Comparison of ENCODE assay signal across 27 cellular contexts in the genomic region with DNA sequence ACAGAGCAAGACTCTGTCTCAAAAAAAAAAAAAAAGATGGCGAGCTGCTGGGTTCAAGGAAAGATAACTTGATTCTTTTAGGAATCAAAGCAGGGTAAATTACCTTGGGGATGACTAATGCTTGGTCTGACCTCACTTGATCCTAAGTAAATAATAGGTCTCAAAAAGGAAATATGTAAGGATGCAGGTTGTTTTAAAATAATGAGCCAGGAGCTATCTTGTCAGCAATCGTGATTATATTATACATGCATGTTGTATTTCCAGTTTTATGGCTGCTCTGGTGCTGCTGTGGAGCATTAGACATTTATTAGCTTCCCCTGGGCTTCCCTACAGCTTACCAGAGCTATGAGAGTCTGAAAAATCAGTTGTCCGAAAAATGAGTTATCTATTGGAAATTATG. TPM values are rescaled to one million over a fixed set of nuclear protein-coding genes. Genes with fewer than 3 reads are reported as not detected.
DNase-seq lines count a peak whose midpoint lies in the region; ATAC-seq, FAIRE-seq and TF ChIP-seq lines count a peak whose summit lies in the region.
"Had no signal": no experiment of that assay in that cellular context is flagged by ENCODE, and none has a peak within 500 bp of the region (broad histone marks: within the 10 kb centered on the region; RNA-seq: fewer than 3 reads in every experiment).

No MANE protein-coding gene starts in this region.

- peak overlapping the region in 2 of 8 donors; percentile 9 to 46 for H3K4me3 Mint-ChIP-seq in CD4-positive, alpha-beta memory T cell
- H3K4me3 Mint-ChIP-seq in immature natural killer cell: peak overlapping the region in 3 of 5 donors; percentile 1 to 51 (median 51)
- H3K4me3 Mint-ChIP-seq: activated CD8-positive, alpha-beta T cell treated with anti-CD3 and anti-CD28 coated beads for 36 hours had no signal

- no peak for TF ChIP-seq RAD21 in HepG2 (CRISPR knock-in tag; IDR thresholded peaks at IDR 0.05)

- no peak for TF ChIP-seq POLR2A in HepG2 (IDR thresholded peaks at IDR 0.05; ENCODE audit: insufficient read depth in 1 of 2, low read depth in 2 of 2, low read length in 2 of 2)

- H3K79me2 ChIP-seq in HepG2 (ENCODE audit: insufficient read depth, low read length): peaks cover 14% of the 10 kb centered on the region

- H3K4me1 Mint-ChIP-seq in CD4-positive, alpha-beta memory T cell: peaks cover 33 to 54% (median 43%) of the 10 kb centered on the region in 4 donors
- H3K4me1 Mint-ChIP-seq in immature natural killer cell: peaks cover 59 to 87% of the 10 kb centered on the region in 2 donors

- no peak overlapping the region for H3K4me3 ChIP-seq in A673 (ENCODE audit: low read depth, low read length, poor library complexity, severe bottlenecking)
- H3K4me3 ChIP-seq in CD4-positive, alpha-beta memory T cell (ENCODE audit: low read length in 2 of 2): no peak overlapping the region
- H3K4me3 ChIP-seq in RWPE2 (ENCODE audit: severe bottlenecking): no peak overlapping the region
- no peak overlapping the region for H3K4me3 ChIP-seq in HepG2 (replicated peaks in 1 of 3; ENCODE audit: insufficient read depth in 1 of 3, low read depth in 2 of 3, low read length in 3 of 3)
- H3K4me3 ChIP-seq: adrenal gland, heart left ventricle, K562, MG63, skin epidermis, tibial artery had no signal

- TF ChIP-seq CTCF in A673 (conservative IDR thresholded peaks at IDR 0.05; ENCODE audit: low read depth, low read length) (no peak), RWPE2 (IDR thresholded peaks at IDR 0.05; ENCODE audit: poor library complexity, severe bottlenecking) (no peak), HepG2 (CRISPR knock-in tag; IDR thresholded peaks at IDR 0.05) (no peak)

- intact Hi-C loops in A673 (cut with micrococcal nuclease; ENCODE audit: unreplicated experiment): no loop called here
- intact Hi-C loops in CD4-positive, alpha-beta memory T cell (cut with micrococcal nuclease): no loop called here
- intact Hi-C loops in HepG2 (cut with micrococcal nuclease; ENCODE audit: unreplicated experiment): loop anchor here (10.0 kb wide), 1 partner anchor 59 kb away; a partner anchor contains a TSS

- H3K9ac ChIP-seq in HepG2 (ENCODE audit: insufficient read depth, low read depth, low read length): no peak overlapping the region

- TF ChIP-seq EP300 in HepG2 (IDR thresholded peaks at IDR 0.05; ENCODE audit: low read depth in 2 of 2, low read length in 2 of 2) (no peak), HepG2 (CRISPR knock-in tag; IDR thresholded peaks at IDR 0.05; ENCODE audit: borderline replicate concordance) (no peak)

- H3K27me3 Mint-ChIP-seq in CD4-positive, alpha-beta memory T cell: no peaks in the 10 kb centered on the region
- peaks cover 11 to 13% (median 11%) of the 10 kb centered on the region in 3 donors for H3K27me3 Mint-ChIP-seq in immature natural killer cell (ENCODE audit: low read depth in 3 of 3)
- H3K27me3 Mint-ChIP-seq: activated CD8-positive, alpha-beta T cell treated with anti-CD3 and anti-CD28 coated beads for 36 hours; stimulated activated naive CD8-positive, alpha-beta T cell treated with anti-CD3 and anti-CD28 coated beads, Interleukin-15, amount 100 ng/mL, for 72 hours had no signal

- H3K4me1 ChIP-seq in A673 (ENCODE audit: insufficient read depth, low read length, poor library complexity, severe bottlenecking) (peaks cover 11% of the 10 kb centered on the region), RWPE2 (ENCODE audit: insufficient read depth, poor library complexity, severe bottlenecking) (peaks cover 23% of the 10 kb centered on the region), HepG2 (ENCODE audit: insufficient read depth, low read length) (peaks cover 17% of the 10 kb centered on the region)
- H3K4me1 ChIP-seq in CD4-positive, alpha-beta memory T cell (ENCODE audit: insufficient read depth, low read length): peaks cover 25% of the 10 kb centered on the region

- no peak for ATAC-seq in RWPE2 (ENCODE audit: low read depth)
- ATAC-seq in HepG2: no peak
- no peak for ATAC-seq in HG03378 (IDR thresholded peaks at IDR 0.05; ENCODE audit: unreplicated experiment)
- ATAC-seq: activated CD8-positive, alpha-beta T cell treated with anti-CD3 and anti-CD28 coated beads for 36 hours; heart left ventricle; K562; naive thymus-derived CD4-positive, alpha-beta T cell; stimulated activated naive CD8-positive, alpha-beta T cell treated with anti-CD3 and anti-CD28 coated beads, Interleukin-15, amount 100 ng/mL, for 72 hours had no signal

- 95% methylated on average over 3 of the region's 3 CpGs for WGBS in HepG2 (ENCODE audit: low lambda C conversion rate)

- POLR2A ChIA-PET in A673 (lab: Charles Lee; ENCODE audit: low non-redundant PET) (no interaction called here), HepG2 (lab: Yijun Ruan, JAX) (no interaction called here)
- POLR2A ChIA-PET in CD4-positive, alpha-beta memory T cell (lab: Charles Lee; ENCODE audit: partially characterized antibody): interaction anchor here (0.7 kb wide), 1 partner anchor 59 kb away, joined by 3 read pairs; a partner anchor contains a TSS

- H3K4me2 ChIP-seq in HepG2 (ENCODE audit: low read depth, low read length): no peak overlapping the region

- H3K9me3 ChIP-seq in A673 (ENCODE audit: low read depth, low read length, poor library complexity, severe bottlenecking) (peaks cover 6% of the 10 kb centered on the region), RWPE2 (ENCODE audit: severe bottlenecking) (no peaks in the 10 kb centered on the region), HepG2 (ENCODE audit: low read length) (peaks cover 5% of the 10 kb centered on the region)
- no peaks in the 10 kb centered on the region for H3K9me3 ChIP-seq in CD4-positive, alpha-beta memory T cell (ENCODE audit: control insufficient read depth in 1 of 2, low read length in 2 of 2)
- H3K9me3 ChIP-seq: adrenal gland, tibial artery had no signal

- H3K36me3 ChIP-seq in A673 (ENCODE audit: insufficient read depth, low read length, poor library complexity, severe bottlenecking) (peaks cover 51% of the 10 kb centered on the region), RWPE2 (ENCODE audit: low read depth) (peaks cover 63% of the 10 kb centered on the region), HepG2 (replicated peaks in 1 of 2; ENCODE audit: control insufficient read depth in 1 of 2, insufficient read depth in 2 of 2, low read length in 2 of 2) (peaks cover 6 to 44% of the 10 kb centered on the region in 2 experiments; a peak in 4 of 5 replicates)
- peaks cover 47% of the 10 kb centered on the region for H3K36me3 ChIP-seq in CD4-positive, alpha-beta memory T cell (ENCODE audit: insufficient read depth, low read length)

- in situ Hi-C loops in HepG2 (cut with HindIII; ENCODE audit: extremely low pct_ligation_motif_present, low pct_unique_long_range_greater_than_20kb): no loop called here

- H3K27ac ChIP-seq in A673 (ENCODE audit: low read depth, low read length, poor library complexity, severe bottlenecking) (no peak overlapping the region), RWPE2 (ENCODE audit: poor library complexity, severe bottlenecking) (peak overlapping the region; percentile 6), HepG2 (ENCODE audit: extremely low read length, insufficient read depth, low read length) (no peak overlapping the region)
- no peak overlapping the region for H3K27ac ChIP-seq in CD4-positive, alpha-beta memory T cell (ENCODE audit: low read depth, low read length)
- H3K27ac ChIP-seq: adrenal gland, C4-2B, heart left ventricle had no signal

- CTCF ChIA-PET in A673 (lab: Charles Lee): no interaction called here
- CTCF ChIA-PET in CD4-positive, alpha-beta memory T cell (lab: Charles Lee; ENCODE audit: partially characterized antibody): interaction anchor here (1.3 kb wide), 1 partner anchor 18 kb away, joined by 4 read pairs; no protein-coding TSS in a partner anchor
- CTCF ChIA-PET in HepG2 (lab: Yijun Ruan, JAX; ENCODE audit: low intra/inter-chr PET ratio, low total read pairs): no interaction called here

- peaks cover 57 to 75% of the 10 kb centered on the region in 2 donors for H3K36me3 Mint-ChIP-seq in CD4-positive, alpha-beta memory T cell
- peaks cover 27 to 56% (median 39%) of the 10 kb centered on the region in 3 donors for H3K36me3 Mint-ChIP-seq in immature natural killer cell

- DNase-seq in A673 (ENCODE audit: low spot score): no peak
- DNase-seq in CD4-positive, alpha-beta memory T cell: no peak
- DNase-seq in RWPE2 (ENCODE audit: low spot score): no peak
- DNase-seq in immature natural killer cell: no peak
- DNase-seq in HepG2 (ENCODE audit: low spot score): no peak
- DNase-seq in CD1c-positive myeloid dendritic cell (ENCODE audit: extremely low spot score): no peak
- DNase-seq: activated CD4-positive, CD25-positive, alpha-beta regulatory T cell treated with anti-CD3 and anti-CD28 coated beads, Interleukin-2, amount 50 U/mL, for 72 hours; activated CD8-positive, alpha-beta T cell treated with anti-CD3 and anti-CD28 coated beads for 36 hours; activated effector memory CD4-positive, alpha-beta T cell treated with anti-CD3 and anti-CD28 coated beads, Interleukin-2, amount 50 U/mL, for 16 hours; DMS 273 treated with DMSO at 0.1 percent for 48 hours; erythroblast; heart left ventricle; MG63; midbrain; naive thymus-derived CD4-positive, alpha-beta T cell; NCI-H2029; NCI-H526; NK-92 treated with Interleukin-12 subunit alpha and Interleukin-12 subunit beta, amount 100 ng/mL, for 24 hours; stimulated activated naive CD8-positive, alpha-beta T cell treated with anti-CD3 and anti-CD28 coated beads, Interleukin-15, amount 100 ng/mL, for 72 hours; tibial artery had no signal

- peak overlapping the region in 5 of 7 donors; percentile 21 to 96 (median 61) for H3K27ac Mint-ChIP-seq in CD4-positive, alpha-beta memory T cell
- peak overlapping the region in 5 of 6 donors; percentile 34 to 93 (median 82) for H3K27ac Mint-ChIP-seq in immature natural killer cell
- H3K27ac Mint-ChIP-seq: activated CD8-positive, alpha-beta T cell treated with anti-CD3 and anti-CD28 coated beads for 36 hours had no signal

- H3K27me3 ChIP-seq in A673 (replicated peaks; ENCODE audit: insufficient read depth, low read depth, low read length, poor library complexity): no peaks in the 10 kb centered on the region
- H3K27me3 ChIP-seq in CD4-positive, alpha-beta memory T cell (ENCODE audit: insufficient read depth, low read length): no peaks in the 10 kb centered on the region
- no peaks in the 10 kb centered on the region for H3K27me3 ChIP-seq in RWPE2 (ENCODE audit: insufficient read depth, poor library complexity, severe bottlenecking)
- no peaks in the 10 kb centered on the region; a peak in 1 of 5 replicates for H3K27me3 ChIP-seq in HepG2 (ENCODE audit: control insufficient read depth in 1 of 2, insufficient read depth in 2 of 2, low read length in 2 of 2)
- H3K27me3 ChIP-seq: adrenal gland, heart left ventricle, MG63, tibial artery had no signal

- BruUV-seq in A673 (replicated peaks; lab: Mats Ljungman, UMichigan): TSS peak; percentile 2
- no TSS peak for BruUV-seq in HepG2 (replicated peaks; lab: Mats Ljungman, UMichigan)

- H2AFZ ChIP-seq in HepG2 (ENCODE audit: low read length): no peak overlapping the region

- no peak for FAIRE-seq in HepG2 (lab: Jason Lieb, UNC)
- FAIRE-seq: H54, K562, RCC 7860 had no signal

- H3K9me3 Mint-ChIP-seq in CD4-positive, alpha-beta memory T cell: no peaks in the 10 kb centered on the region
- peaks cover 0 to 3% (median 0%) of the 10 kb centered on the region in 6 donors for H3K9me3 Mint-ChIP-seq in immature natural killer cell
- H3K9me3 Mint-ChIP-seq: activated CD8-positive, alpha-beta T cell treated with anti-CD3 and anti-CD28 coated beads for 36 hours; stimulated activated naive CD8-positive, alpha-beta T cell treated with anti-CD3 and anti-CD28 coated beads, Interleukin-15, amount 100 ng/mL, for 72 hours had no signal

- no peaks in the 10 kb centered on the region for H4K20me1 ChIP-seq in HepG2 (ENCODE audit: insufficient read depth, low read length)

RNA-seq across cellular contexts. Expression of a gene that starts 2.6 kb away (rescaled TPM):
- total RNA-seq in A673 (2021) (93.3 and 106 TPM in 2 replicates), HepG2 (2016; rRNA removed; fragmentation: Illumina TruSeq; extraction: Trizol) (54.4 and 80.9 TPM in 2 replicates)
- 10 to 100 TPM; 31.3 to 31.7 TPM for total RNA-seq in CD4-positive, alpha-beta memory T cell
- 10 to 100 TPM; 32.6 to 38.8 TPM for polyA plus RNA-seq in CD4-positive, alpha-beta memory T cell
- polyA plus RNA-seq in immature natural killer cell (10 to 100 TPM; 32.6 to 64.5 (median 57.4) TPM), HepG2 (2011; rRNA removed) (71.7 and 78.6 TPM in 2 replicates)
- 10.9 and 15.6 TPM in 2 replicates for total RNA-seq in HepG2 (2016; cell fraction: cytosol; rRNA removed; fragmentation: Illumina TruSeq; extraction: Trizol; ENCODE audit: low read depth)
- 56.6 and 74.9 TPM in 2 replicates for total RNA-seq in HepG2 (2016; cell fraction: insoluble cytoplasmic fraction; rRNA removed; fragmentation: Illumina TruSeq; extraction: Trizol)
- 18.1 and 24.3 TPM in 2 replicates for total RNA-seq in HepG2 (2016; cell fraction: membrane; rRNA removed; fragmentation: Illumina TruSeq; extraction: Trizol)
- total RNA-seq in HepG2 (2016; cell fraction: nucleus; rRNA removed; fragmentation: Illumina TruSeq; extraction: Trizol): 26.5 and 26.8 TPM in 2 replicates
- 69.7 and 85.2 TPM in 2 replicates for polyA plus RNA-seq in HepG2 (2011; cell fraction: cytosol; rRNA removed)
- 27.5 and 29.1 TPM in 2 replicates for polyA plus RNA-seq in HepG2 (2011; cell fraction: nucleus; rRNA removed)
- 33.6 and 54.0 TPM in 2 replicates for polyA plus RNA-seq in HepG2 (2012)
- 19.8 and 22.0 TPM in 2 replicates for polyA plus RNA-seq in HepG2 (2016; cell fraction: cytosol; fragmentation: Illumina TruSeq; extraction: Trizol; ENCODE audit: low read depth)
- polyA plus RNA-seq in HepG2 (2016; cell fraction: insoluble cytoplasmic fraction; fragmentation: Illumina TruSeq; extraction: Trizol; ENCODE audit: low read depth): 91.0 and 97.2 TPM in 2 replicates
- polyA plus RNA-seq in HepG2 (2016; cell fraction: membrane; fragmentation: Illumina TruSeq; extraction: Trizol; ENCODE audit: low read depth): 22.9 and 23.0 TPM in 2 replicates
- 37.9 and 39.1 TPM in 2 replicates for polyA plus RNA-seq in HepG2 (2016; cell fraction: nucleus; fragmentation: Illumina TruSeq; extraction: Trizol; ENCODE audit: insufficient read depth, low read depth)
- 63.6 and 109 TPM in 2 replicates for polyA minus RNA-seq in HepG2 (2011; rRNA and poly(A)+ RNA removed; ENCODE audit: low replicate concordance)
- 20.6 and 23.0 TPM in 2 replicates for polyA minus RNA-seq in HepG2 (2011; cell fraction: cytosol; rRNA and poly(A)+ RNA removed)
- polyA minus RNA-seq in HepG2 (2011; cell fraction: nucleus; rRNA and poly(A)+ RNA removed): 24.2 and 26.6 TPM in 2 replicates

RNA-seq across cellular contexts. Expression of a gene that starts 45.9 kb away (rescaled TPM):
- total RNA-seq in A673 (2021) (21.0 and 24.0 TPM in 2 replicates), HepG2 (2016; rRNA removed; fragmentation: Illumina TruSeq; extraction: Trizol) (24.5 and 24.8 TPM in 2 replicates)
- 10 to 100 TPM; 24.9 to 26.8 TPM for total RNA-seq in CD4-positive, alpha-beta memory T cell
- 10 to 100 TPM in 1 of 2 donors, 1 to 10 TPM in 1; 3.9 to 12.6 TPM for polyA plus RNA-seq in CD4-positive, alpha-beta memory T cell
- polyA plus RNA-seq in immature natural killer cell (10 to 100 TPM in 1 of 3 donors, 1 to 10 TPM in 1, under 1 TPM in 1; 0.38 to 12.9 (median 6.3) TPM), HepG2 (2011; rRNA removed) (14.4 and 15.3 TPM in 2 replicates)
- total RNA-seq in HepG2 (2016; cell fraction: cytosol; rRNA removed; fragmentation: Illumina TruSeq; extraction: Trizol; ENCODE audit: low read depth): 8.9 and 14.2 TPM in 2 replicates
- 22.2 and 26.0 TPM in 2 replicates for total RNA-seq in HepG2 (2016; cell fraction: insoluble cytoplasmic fraction; rRNA removed; fragmentation: Illumina TruSeq; extraction: Trizol)
- total RNA-seq in HepG2 (2016; cell fraction: membrane; rRNA removed; fragmentation: Illumina TruSeq; extraction: Trizol): 28.2 and 35.8 TPM in 2 replicates
- 29.1 and 31.2 TPM in 2 replicates for total RNA-seq in HepG2 (2016; cell fraction: nucleus; rRNA removed; fragmentation: Illumina TruSeq; extraction: Trizol)
- polyA plus RNA-seq in HepG2 (2011; cell fraction: cytosol; rRNA removed): 7.8 and 9.0 TPM in 2 replicates
- polyA plus RNA-seq in HepG2 (2011; cell fraction: nucleus; rRNA removed): 20.0 and 23.6 TPM in 2 replicates
- 9.7 and 11.4 TPM in 2 replicates for polyA plus RNA-seq in HepG2 (2012)
- polyA plus RNA-seq in HepG2 (2016; cell fraction: cytosol; fragmentation: Illumina TruSeq; extraction: Trizol; ENCODE audit: low read depth): 0.34 and 0.69 TPM in 2 replicates
- polyA plus RNA-seq in HepG2 (2016; cell fraction: insoluble cytoplasmic fraction; fragmentation: Illumina TruSeq; extraction: Trizol; ENCODE audit: low read depth): 8.3 and 12.1 TPM in 2 replicates
- 1.5 and 2.4 TPM in 2 replicates for polyA plus RNA-seq in HepG2 (2016; cell fraction: membrane; fragmentation: Illumina TruSeq; extraction: Trizol; ENCODE audit: low read depth)
- polyA plus RNA-seq in HepG2 (2016; cell fraction: nucleus; fragmentation: Illumina TruSeq; extraction: Trizol; ENCODE audit: insufficient read depth, low read depth): 22.5 and 23.9 TPM in 2 replicates
- 21.0 TPM in 2 replicates for polyA minus RNA-seq in HepG2 (2011; rRNA and poly(A)+ RNA removed; ENCODE audit: low replicate concordance)
- 12.5 and 12.9 TPM in 2 replicates for polyA minus RNA-seq in HepG2 (2011; cell fraction: cytosol; rRNA and poly(A)+ RNA removed)
- polyA minus RNA-seq in HepG2 (2011; cell fraction: nucleus; rRNA and poly(A)+ RNA removed): 53.3 and 70.0 TPM in 2 replicates

RNA-seq across cellular contexts. Expression of a gene that starts 50.0 kb away (rescaled TPM):
- total RNA-seq in A673 (2021): 32.2 and 48.1 TPM in 2 replicates
- total RNA-seq in CD4-positive, alpha-beta memory T cell: not detected
- under 1 TPM; 0.11 to 0.13 TPM for polyA plus RNA-seq in CD4-positive, alpha-beta memory T cell
- under 1 TPM in 2 of 3 donors, not detected in 1; 0.06 to 0.07 TPM for polyA plus RNA-seq in immature natural killer cell
- 20.3 and 27.5 TPM in 2 replicates for total RNA-seq in HepG2 (2016; rRNA removed; fragmentation: Illumina TruSeq; extraction: Trizol)
- 13.0 and 16.2 TPM in 2 replicates for total RNA-seq in HepG2 (2016; cell fraction: cytosol; rRNA removed; fragmentation: Illumina TruSeq; extraction: Trizol; ENCODE audit: low read depth)
- 17.4 and 28.0 TPM in 2 replicates for total RNA-seq in HepG2 (2016; cell fraction: insoluble cytoplasmic fraction; rRNA removed; fragmentation: Illumina TruSeq; extraction: Trizol)
- total RNA-seq in HepG2 (2016; cell fraction: membrane; rRNA removed; fragmentation: Illumina TruSeq; extraction: Trizol): 29.3 and 35.9 TPM in 2 replicates
- 17.6 and 20.1 TPM in 2 replicates for total RNA-seq in HepG2 (2016; cell fraction: nucleus; rRNA removed; fragmentation: Illumina TruSeq; extraction: Trizol)
- polyA plus RNA-seq in HepG2 (2011; rRNA removed): 10.7 and 15.9 TPM in 2 replicates
- 10.4 and 12.8 TPM in 2 replicates for polyA plus RNA-seq in HepG2 (2011; cell fraction: cytosol; rRNA removed)
- polyA plus RNA-seq in HepG2 (2011; cell fraction: nucleus; rRNA removed): 16.7 and 17.3 TPM in 2 replicates
- polyA plus RNA-seq in HepG2 (2012): 12.1 and 22.6 TPM in 2 replicates
- polyA plus RNA-seq in HepG2 (2016; cell fraction: cytosol; fragmentation: Illumina TruSeq; extraction: Trizol; ENCODE audit: low read depth): 11.5 and 14.9 TPM in 2 replicates
- 21.6 and 21.8 TPM in 2 replicates for polyA plus RNA-seq in HepG2 (2016; cell fraction: insoluble cytoplasmic fraction; fragmentation: Illumina TruSeq; extraction: Trizol; ENCODE audit: low read depth)
- polyA plus RNA-seq in HepG2 (2016; cell fraction: membrane; fragmentation: Illumina TruSeq; extraction: Trizol; ENCODE audit: low read depth): 24.0 and 29.9 TPM in 2 replicates
- polyA plus RNA-seq in HepG2 (2016; cell fraction: nucleus; fragmentation: Illumina TruSeq; extraction: Trizol; ENCODE audit: insufficient read depth, low read depth): 31.6 and 33.1 TPM in 2 replicates
- 0.12 and 15.6 TPM in 2 replicates for polyA minus RNA-seq in HepG2 (2011; rRNA and poly(A)+ RNA removed; ENCODE audit: low replicate concordance)
- 9.2 and 10.9 TPM in 2 replicates for polyA minus RNA-seq in HepG2 (2011; cell fraction: cytosol; rRNA and poly(A)+ RNA removed)
- polyA minus RNA-seq in HepG2 (2011; cell fraction: nucleus; rRNA and poly(A)+ RNA removed): 12.9 and 21.1 TPM in 2 replicates

RNA-seq across cellular contexts. Expression of a gene that starts 58.5 kb away (rescaled TPM):
- total RNA-seq in A673 (2021) (47.1 and 50.2 TPM in 2 replicates), HepG2 (2016; rRNA removed; fragmentation: Illumina TruSeq; extraction: Trizol) (9.7 and 11.1 TPM in 2 replicates)
- 10 to 100 TPM; 38.5 to 46.6 TPM for total RNA-seq in CD4-positive, alpha-beta memory T cell
- polyA plus RNA-seq in CD4-positive, alpha-beta memory T cell: 10 to 100 TPM; 16.0 to 20.7 TPM
- polyA plus RNA-seq in immature natural killer cell (10 to 100 TPM; 14.1 to 19.6 (median 15.4) TPM), HepG2 (2011; rRNA removed) (17.3 and 22.4 TPM in 2 replicates)
- 3.0 and 3.7 TPM in 2 replicates for total RNA-seq in HepG2 (2016; cell fraction: cytosol; rRNA removed; fragmentation: Illumina TruSeq; extraction: Trizol; ENCODE audit: low read depth)
- 11.8 and 12.0 TPM in 2 replicates for total RNA-seq in HepG2 (2016; cell fraction: insoluble cytoplasmic fraction; rRNA removed; fragmentation: Illumina TruSeq; extraction: Trizol)
- total RNA-seq in HepG2 (2016; cell fraction: membrane; rRNA removed; fragmentation: Illumina TruSeq; extraction: Trizol): 4.6 and 5.3 TPM in 2 replicates
- total RNA-seq in HepG2 (2016; cell fraction: nucleus; rRNA removed; fragmentation: Illumina TruSeq; extraction: Trizol): 12.2 and 12.7 TPM in 2 replicates
- 16.7 and 19.1 TPM in 2 replicates for polyA plus RNA-seq in HepG2 (2011; cell fraction: cytosol; rRNA removed)
- 8.6 and 13.9 TPM in 2 replicates for polyA plus RNA-seq in HepG2 (2011; cell fraction: nucleus; rRNA removed)
- 18.5 and 20.3 TPM in 2 replicates for polyA plus RNA-seq in HepG2 (2012)
- 3.4 and 4.7 TPM in 2 replicates for polyA plus RNA-seq in HepG2 (2016; cell fraction: cytosol; fragmentation: Illumina TruSeq; extraction: Trizol; ENCODE audit: low read depth)
- 18.4 and 21.2 TPM in 2 replicates for polyA plus RNA-seq in HepG2 (2016; cell fraction: insoluble cytoplasmic fraction; fragmentation: Illumina TruSeq; extraction: Trizol; ENCODE audit: low read depth)
- 6.4 and 6.5 TPM in 2 replicates for polyA plus RNA-seq in HepG2 (2016; cell fraction: membrane; fragmentation: Illumina TruSeq; extraction: Trizol; ENCODE audit: low read depth)
- 31.3 and 35.6 TPM in 2 replicates for polyA plus RNA-seq in HepG2 (2016; cell fraction: nucleus; fragmentation: Illumina TruSeq; extraction: Trizol; ENCODE audit: insufficient read depth, low read depth)
- polyA minus RNA-seq in HepG2 (2011; rRNA and poly(A)+ RNA removed; ENCODE audit: low replicate concordance): 1.6 and 7.3 TPM in 2 replicates
- 2.1 and 2.5 TPM in 2 replicates for polyA minus RNA-seq in HepG2 (2011; cell fraction: cytosol; rRNA and poly(A)+ RNA removed)
- 12.7 and 14.0 TPM in 2 replicates for polyA minus RNA-seq in HepG2 (2011; cell fraction: nucleus; rRNA and poly(A)+ RNA removed)

Comparison
In these comparisons a context has a peak if more than half of its experiments do, and no peak if none do; other contexts are left out.
1. RNA of a gene that starts 50.0 kb away (total RNA-seq): 32.2 to 48.1 TPM in A673 and 13.0 to 35.9 TPM in HepG2; not detected in CD4-positive, alpha-beta memory T cell; every median in the first group is over 10 times any median in the second.